18 cellular contexts compared by ENCODE assay signal in genomic region chr2:111640480-111640879, GRCh38.
DNase-seq lines count a peak whose midpoint lies in the region; FAIRE-seq and TF ChIP-seq lines count a peak whose summit lies in the region.
"Had no signal": no experiment of that assay in that cellular context is flagged by ENCODE, and none has a peak within 500 bp of the region (broad histone marks: within the 10 kb centered on the region; RNA-seq: fewer than 3 reads in every experiment).

No MANE protein-coding gene starts in this region.

- H3K4me2 ChIP-seq in mammary epithelial cell (ENCODE audit: insufficient read depth, low read depth, low read length): peak overlapping the region; percentile 9

- TF ChIP-seq CTCF in HEK293 (tag by site-specific recombination; IDR thresholded peaks at IDR 0.05) (no peak), mammary epithelial cell (conservative IDR thresholded peaks at IDR 0.05 in 1 of 2, IDR thresholded peaks at IDR 0.05 in 1 of 2; ENCODE audit: extremely low read depth in 1 of 2, insufficient read depth in 1 of 2, low read depth in 1 of 2, low read length in 2 of 2) (no peak), mesothelial cell of epicardium (IDR thresholded peaks at IDR 0.05; ENCODE audit: unreplicated experiment) (no peak)

- H3K4me1 Mint-ChIP-seq in mesothelial cell of epicardium: peaks cover 14% of the 10 kb centered on the region
- H3K4me1 Mint-ChIP-seq: CD4-positive, alpha-beta memory T cell; T-cell had no signal

- H3K9me3 Mint-ChIP-seq in mesothelial cell of epicardium: peaks cover 33% of the 10 kb centered on the region

- no peaks in the 10 kb centered on the region for H3K27me3 ChIP-seq in mammary epithelial cell (ENCODE audit: insufficient read depth, low read length)
- H3K27me3 ChIP-seq: BE2C, SJSA1 had no signal

- BruUV-seq in mammary epithelial cell (replicated peaks; lab: Mats Ljungman, UMichigan): no TSS peak

- CTCF ChIA-PET in HEK293 (lab: Yijun Ruan, JAX) (no interaction called here), mammary epithelial cell (lab: Charles Lee; ENCODE audit: low non-redundant PET) (no interaction called here)

- no peak overlapping the region for H3K9ac ChIP-seq in mammary epithelial cell (ENCODE audit: insufficient read depth, low read length)

- H3K4me3 ChIP-seq in HEK293 (ENCODE audit: low read depth, low read length): no peak overlapping the region
- no peak overlapping the region for H3K4me3 ChIP-seq in mammary epithelial cell (replicated peaks in 1 of 3; ENCODE audit: insufficient read depth in 1 of 3, low read depth in 2 of 3, low read length in 3 of 3)
- H3K4me3 ChIP-seq: HAP-1, SJSA1 had no signal

- H3K9me3 ChIP-seq in HEK293 (ENCODE audit: control insufficient read depth, insufficient read depth, low read depth, low read length) (no peaks in the 10 kb centered on the region), mammary epithelial cell (replicated peaks; ENCODE audit: insufficient read depth, low read length) (no peaks in the 10 kb centered on the region)
- H3K9me3 ChIP-seq: BE2C, HAP-1, SJSA1 had no signal

- no peaks in the 10 kb centered on the region for H4K20me1 ChIP-seq in mammary epithelial cell (ENCODE audit: insufficient read depth, low read length)

- H3K36me3 Mint-ChIP-seq in mesothelial cell of epicardium: peaks cover 2% of the 10 kb centered on the region
- H3K36me3 Mint-ChIP-seq: T-cell had no signal

- H3K4me1 ChIP-seq in HEK293 (ENCODE audit: control insufficient read depth, insufficient read depth, low read length) (no peaks in the 10 kb centered on the region), mammary epithelial cell (ENCODE audit: insufficient read depth, low read length) (peaks cover 15% of the 10 kb centered on the region)
- H3K4me1 ChIP-seq: BE2C, HAP-1, SJSA1 had no signal

- POLR2A ChIA-PET in HEK293 (lab: Yijun Ruan, JAX): no interaction called here

- 0% methylated on average over 2 of the region's 2 CpGs for WGBS in mammary epithelial cell (ENCODE audit: low coverage, missing lambda C conversion rate)

- H3K27ac ChIP-seq in HEK293 (ENCODE audit: extremely low read depth, low read depth, low read length): no peak overlapping the region
- H3K27ac ChIP-seq in mammary epithelial cell (ENCODE audit: insufficient read depth, low read depth, low read length): peak overlapping the region; percentile 71
- H3K27ac ChIP-seq: SJSA1 had no signal

- DNase-seq in NOMO-1 (lab: John Stamatoyannopoulos, UW; ENCODE audit: unreplicated experiment in 2 of 2): peak; percentile 34 to 70
- peak; percentile 92 for DNase-seq in mammary epithelial cell
- DNase-seq in mesothelial cell of epicardium (ENCODE audit: low spot score in 2 of 2, unreplicated experiment in 2 of 2): no peak
- no peak for DNase-seq in central memory CD4-positive, alpha-beta T cell
- no peak for DNase-seq in AG20443 (ENCODE audit: low spot score)
- no peak for DNase-seq in RCC 7860 (ENCODE audit: low spot score)
- DNase-seq: BE2C; CD4-positive, alpha-beta memory T cell; IMR-90; NCI-H1048; NCI-H146; NCI-H2107; NCI-H446; NCI-H774; T-cell had no signal

- intact Hi-C loops in mammary epithelial cell (cut with micrococcal nuclease): loop anchor here (2.0 kb wide), 1 partner anchor 18 kb away; no protein-coding TSS in a partner anchor

- H3K36me3 ChIP-seq in HEK293 (ENCODE audit: control insufficient read depth in 2 of 2, insufficient read depth in 1 of 2, low read length in 2 of 2) (no peaks in the 10 kb centered on the region), mammary epithelial cell (ENCODE audit: insufficient read depth, low read length) (no peaks in the 10 kb centered on the region)
- H3K36me3 ChIP-seq: BE2C, HAP-1, SJSA1 had no signal

- no peaks in the 10 kb centered on the region for H3K27me3 Mint-ChIP-seq in mesothelial cell of epicardium (ENCODE audit: low read depth)

- no peak for FAIRE-seq in RCC 7860 (lab: Jason Lieb, UNC)

- H3K27ac Mint-ChIP-seq in mesothelial cell of epicardium: peak overlapping the region; percentile 84
- H3K27ac Mint-ChIP-seq: CD4-positive, alpha-beta memory T cell; T-cell had no signal

- dilution Hi-C loops in mammary epithelial cell (cut with HindIII; ENCODE audit: low sequenced_read_pairs): no loop called here

- H3K4me3 Mint-ChIP-seq in mesothelial cell of epicardium: no peak overlapping the region
- H3K4me3 Mint-ChIP-seq: CD4-positive, alpha-beta memory T cell; T-cell had no signal

- H3K79me2 ChIP-seq in mammary epithelial cell (ENCODE audit: insufficient read depth, low read length): no peaks in the 10 kb centered on the region

- peak overlapping the region; percentile 65 for H2AFZ ChIP-seq in mammary epithelial cell (ENCODE audit: low read depth, low read length)

- in situ Hi-C loops in mammary epithelial cell (cut with MboI; ENCODE audit: low sequenced_read_pairs in 2 of 2): no loop called here

TF ChIP-seq in HEK293, 187 proteins besides CTCF, POLR2A, EP300 and RAD21:
- 0 out of 2 replicates have a peak, but pooled peaks have one; percentile 30 for TF ChIP-seq ZNF629 (tag by site-specific recombination; IDR thresholded peaks at IDR 0.05)
- TF ChIP-seq ZNF37A (tag by site-specific recombination; IDR thresholded peaks at IDR 0.05): no peak
- 0 out of 2 replicates have a peak, but pooled peaks have one; percentile 26 for TF ChIP-seq BCL6B (tag by site-specific recombination; IDR thresholded peaks at IDR 0.05)
- TF ChIP-seq ZNF449 (tag by site-specific recombination; IDR thresholded peaks at IDR 0.05): no peak
- TF ChIP-seq MYNN (tag by site-specific recombination; IDR thresholded peaks at IDR 0.05; ENCODE audit: borderline replicate concordance): no peak
- no peak for TF ChIP-seq BCL11A (tag by site-specific recombination; IDR thresholded peaks at IDR 0.05; ENCODE audit: low read depth)
TF ChIP-seq in HEK293: peak in this region for 2.

Comparison
In these comparisons a context has a peak if more than half of its experiments do, and no peak if none do; other contexts are left out.
1. DNase-seq: peak in NOMO-1 (2 of 2) and mammary epithelial cell (single experiment); none in mesothelial cell of epicardium (0 of 2), central memory CD4-positive, alpha-beta T cell (single experiment), AG20443 (single experiment) and RCC 7860 (single experiment).